In genomic region chr18:902179-902718, GRCh38 we compare ENCODE assay signal across 13 cellular contexts. TPM values are rescaled to one million over a fixed set of nuclear protein-coding genes. Genes with fewer than 3 reads are reported as not detected.
DNase-seq lines count a peak whose midpoint lies in the region; ATAC-seq, FAIRE-seq and TF ChIP-seq lines count a peak whose summit lies in the region.
"Had no signal": no experiment of that assay in that cellular context is flagged by ENCODE, and none has a peak within 500 bp of the region (broad histone marks: within the 10 kb centered on the region; RNA-seq: fewer than 3 reads in every experiment).

No MANE protein-coding gene starts in this region.

- no peak for TF ChIP-seq POLR2A in GM12878 (IDR thresholded peaks at IDR 0.05; ENCODE audit: low read depth, low read length)

- H3K27me3 ChIP-seq in GM12878 (replicated peaks in 1 of 2; ENCODE audit: control insufficient read depth in 2 of 2, insufficient read depth in 2 of 2, low read length in 1 of 2): peaks cover 2% of the 10 kb centered on the region in 2 experiments

- POLR2A ChIA-PET in GM12878 (lab: Charles Lee): no interaction called here

- CTCF ChIA-PET in GM12878 (lab: Yijun Ruan, JAX): interaction anchor here (0.7 kb wide), 1 partner anchor 36 kb away, joined by 3 read pairs; no protein-coding TSS in a partner anchor

- TF ChIP-seq CTCF in GM12878 (IDR thresholded peaks at IDR 0.05 in 2 of 3, conservative IDR thresholded peaks at IDR 0.05 in 1 of 3; ENCODE audit: control insufficient read depth in 2 of 3, extremely low read depth in 1 of 3, insufficient read depth in 1 of 3, low read depth in 3 of 3, low read length in 3 of 3) (0 out of 6 replicates have a peak, but pooled peaks of 1 of the 3 experiments have one; percentile 8), retinal pigment epithelial cell (conservative IDR thresholded peaks at IDR 0.05; ENCODE audit: low read depth, low read length) (peak; percentile 61)

- no peak for TF ChIP-seq EP300 in GM12878 (IDR thresholded peaks at IDR 0.05; ENCODE audit: borderline replicate concordance in 1 of 2, control insufficient read depth in 1 of 2, low read depth in 2 of 2, low read length in 2 of 2)

- H3K4me1 ChIP-seq in GM12878 (ENCODE audit: control insufficient read depth, insufficient read depth, low read length): no peaks in the 10 kb centered on the region

- ATAC-seq in GM12878 (no peak), HG03378 (IDR thresholded peaks at IDR 0.05; ENCODE audit: unreplicated experiment) (no peak)

- BruUV-seq in GM12878 (replicated peaks; lab: Mats Ljungman, UMichigan): no TSS peak

- intact Hi-C loops in GM12878 (cut with micrococcal nuclease; ENCODE audit: unreplicated experiment): no loop called here
- intact Hi-C loops in head of caudate nucleus (cut with DNase I): no loop called here

- H3K27ac ChIP-seq in GM12878 (ENCODE audit: control insufficient read depth, insufficient read depth): no peak overlapping the region
- H3K27ac ChIP-seq: KMS-11 had no signal

- H3K4me3 ChIP-seq in GM12878 (no peak overlapping the region), retinal pigment epithelial cell (ENCODE audit: low read length) (no peak overlapping the region)

- H2AFZ ChIP-seq in GM12878 (ENCODE audit: control insufficient read depth, low read depth, low read length): no peak overlapping the region

- DNase-seq in NCI-H1417 (lab: John Stamatoyannopoulos, UW) (peak in 2 of 3 experiments; percentile 42 to 45), NCI-H1417 treated with DMSO at 0.1 percent for 48 hours (lab: John Stamatoyannopoulos, UW) (no peak), NCI-H2196 (lab: John Stamatoyannopoulos, UW; ENCODE audit: unreplicated experiment) (peak; percentile 66), GM12878 (ENCODE audit: low read depth, low spot score) (no peak), retinal pigment epithelial cell (ENCODE audit: low read depth) (no peak), HUDEP-2 (lab: John Stamatoyannopoulos, UW; ENCODE audit: unreplicated experiment in 76 of 76) (no peak), head of caudate nucleus (no peak)
- DNase-seq: activated CD8-positive, alpha-beta memory T cell treated with anti-CD3 and anti-CD28 coated beads, Interleukin-2, amount 50 U/mL, for 48 hours; cortex of kidney had no signal

- 0 out of 2 replicates have a peak, but pooled peaks have one; percentile 4 for TF ChIP-seq RAD21 in GM12878 (IDR thresholded peaks at IDR 0.05; ENCODE audit: insufficient read depth, low read depth, low read length)

- no peak overlapping the region for H3K4me2 ChIP-seq in GM12878 (ENCODE audit: control insufficient read depth, insufficient read depth)
- H3K4me2 ChIP-seq: KMS-11 had no signal

- no peaks in the 10 kb centered on the region; the same call in 2 of the 3 replicates for H3K9me3 ChIP-seq in GM12878 (replicated peaks; ENCODE audit: control insufficient read depth, insufficient read depth, low read length)

- SMC1A ChIA-PET in GM12878 (lab: Charles Lee; ENCODE audit: uncharacterized antibody, unreplicated experiment): no interaction called here

- FAIRE-seq in GM12878 (lab: Jason Lieb, UNC): no peak
- FAIRE-seq: GM18507 had no signal

- no peak overlapping the region for H3K9ac ChIP-seq in GM12878 (ENCODE audit: control insufficient read depth, insufficient read depth, low read length)
- H3K9ac ChIP-seq: KMS-11 had no signal

- RAD21 ChIA-PET in GM12878 (lab: Charles Lee; ENCODE audit: unreplicated experiment): interaction anchor here (0.8 kb wide), 1 partner anchor 31 kb away, joined by 3 read pairs; no protein-coding TSS in a partner anchor

- in situ Hi-C loops in GM12878 (cut with MboI): no loop called here

- no peaks in the 10 kb centered on the region for H3K79me2 ChIP-seq in GM12878 (ENCODE audit: control insufficient read depth, insufficient read depth, low read length)

- no peaks in the 10 kb centered on the region for H3K36me3 ChIP-seq in GM12878 (ENCODE audit: control insufficient read depth in 2 of 2, insufficient read depth in 2 of 2, low read length in 1 of 2)

- no peaks in the 10 kb centered on the region for H4K20me1 ChIP-seq in GM12878 (ENCODE audit: control insufficient read depth, insufficient read depth)

- WGBS in GM12878 (ENCODE audit: insufficient coverage, insufficient replicate concordance, low lambda C conversion rate, missing lambda C conversion rate): 24% methylated on average over 13 of the region's 13 CpGs

TF ChIP-seq in GM12878, 131 proteins besides CTCF, POLR2A, EP300 and RAD21:
- no peak for TF ChIP-seq YY1 (IDR thresholded peaks at IDR 0.05; ENCODE audit: low read depth, low read length)

RNA-seq across cellular contexts. Expression of gene ADCYAP1, which starts 2.4 kb away (rescaled TPM):
- not detected in 2 replicates for total RNA-seq in GM12878 (2013; cell fraction: nucleolus; rRNA removed)
- total RNA-seq in GM12878 (2014; rRNA removed): not detected in 2 replicates
- not detected in 2 replicates for total RNA-seq in GM12878 (2014; rRNA removed; fragmentation: Illumina TruSeq; extraction: Trizol)
- total RNA-seq in GM12878 (2021): not detected in 2 replicates
- not detected for polyA plus RNA-seq in GM12878 (2011; ENCODE audit: low read depth)
- not detected in 2 replicates for polyA plus RNA-seq in GM12878 (2011; rRNA removed)
- polyA plus RNA-seq in GM12878 (2011; cell fraction: cytosol; rRNA removed): not detected in 2 replicates
- polyA plus RNA-seq in GM12878 (2011; cell fraction: nucleus; rRNA removed): not detected in 2 replicates
- not detected in 2 replicates for polyA plus RNA-seq in GM12878 (2012)
- polyA plus RNA-seq in GM12878 (2014; fragmentation: Illumina TruSeq; extraction: Trizol): not detected in 2 replicates
- polyA plus RNA-seq in GM12878 (2014; fragmentation: Nextera tagmentation; extraction: Ambion mirVana): under 1 TPM in 1 of 2 experiments, not detected in 1; 0.02 TPM
- polyA plus RNA-seq in GM12878 (2014; rRNA removed): not detected in 2 replicates
- polyA plus RNA-seq in GM12878 (2016; fragmentation: Nextera tagmentation; extraction: Ambion mirVana): not detected
- polyA minus RNA-seq in GM12878 (2011; rRNA and poly(A)+ RNA removed): not detected in 2 replicates
- not detected in 2 replicates for polyA minus RNA-seq in GM12878 (2011; cell fraction: cytosol; rRNA and poly(A)+ RNA removed)
- not detected in 2 replicates for polyA minus RNA-seq in GM12878 (2011; cell fraction: nucleus; rRNA and poly(A)+ RNA removed)
- total RNA-seq: pulmonary artery endothelial cell had no signal

Comparison
In these comparisons a context has a peak if more than half of its experiments do, and no peak if none do; other contexts are left out.
1. DNase-seq: peak in NCI-H1417 (2 of 3) and NCI-H2196 (single experiment); none in NCI-H1417 treated with DMSO at 0.1 percent for 48 hours (single experiment), GM12878 (single experiment), retinal pigment epithelial cell (single experiment), HUDEP-2 (0 of 76) and head of caudate nucleus (0 of 42).